ENCODE assay signal across 10 cellular contexts in genomic region chr2:105072039-105072438, GRCh38. TPM values are rescaled to one million over a fixed set of nuclear protein-coding genes. Genes with fewer than 3 reads are reported as not detected.
DNase-seq lines count a peak whose midpoint lies in the region; ATAC-seq lines count a peak whose summit lies in the region.
"Had no signal": no experiment of that assay in that cellular context is flagged by ENCODE, and none has a peak within 500 bp of the region (broad histone marks: within the 10 kb centered on the region; RNA-seq: fewer than 3 reads in every experiment).

No MANE protein-coding gene starts in this region.

- DNase-seq in activated T-cell treated with anti-CD3 and anti-CD28 coated beads for 48 hours (ENCODE audit: low read depth), result peak; percentile 6
- DNase-seq in activated T-cell treated with anti-CD3 and anti-CD28 coated beads, Interleukin-2, amount 50 U/mL, for 1 hour, result no peak
- peak in 1 of 2 donors; percentile 55 for DNase-seq in stimulated activated effector memory CD8-positive, alpha-beta T cell treated with anti-CD3 and anti-CD28 coated beads, Interleukin-12 subunit alpha, Interleukin-12 subunit beta, amount 100 ng/mL, for 72 hours (ENCODE audit: low spot score in 2 of 2)
- no peak for DNase-seq in sciatic nerve (ENCODE audit: low spot score)
- DNase-seq in aorta, result no peak
- no peak for DNase-seq in AG08396 (ENCODE audit: low spot score)
- DNase-seq: amniotic stem cell, NCI-H446 had no signal

- no peaks in the 10 kb centered on the region for H3K9me3 Mint-ChIP-seq in stimulated activated effector memory CD8-positive, alpha-beta T cell treated with anti-CD3 and anti-CD28 coated beads, Interleukin-12 subunit alpha, Interleukin-12 subunit beta, amount 100 ng/mL, for 72 hours

- H3K4me3 ChIP-seq in aorta (ENCODE audit: low read length in 2 of 2), result no peak overlapping the region

- peaks cover 43% of the 10 kb centered on the region for H3K4me1 Mint-ChIP-seq in stimulated activated effector memory CD8-positive, alpha-beta T cell treated with anti-CD3 and anti-CD28 coated beads, Interleukin-12 subunit alpha, Interleukin-12 subunit beta, amount 100 ng/mL, for 72 hours

- ATAC-seq in GM21825 (IDR thresholded peaks at IDR 0.05; ENCODE audit: unreplicated experiment) (peak; percentile 86), HG03469 (IDR thresholded peaks at IDR 0.05; ENCODE audit: unreplicated experiment) (peak; percentile 86), sciatic nerve (no peak), aorta (ENCODE audit: low FRiP score) (no peak)
- peak; percentile 92 for ATAC-seq in stimulated activated effector memory CD8-positive, alpha-beta T cell treated with anti-CD3 and anti-CD28 coated beads, Interleukin-12 subunit alpha, Interleukin-12 subunit beta, amount 100 ng/mL, for 72 hours

- peak overlapping the region; percentile 15 for H3K4me3 Mint-ChIP-seq in stimulated activated effector memory CD8-positive, alpha-beta T cell treated with anti-CD3 and anti-CD28 coated beads, Interleukin-12 subunit alpha, Interleukin-12 subunit beta, amount 100 ng/mL, for 72 hours

- intact Hi-C loops in sciatic nerve (cut with DNase I), result no loop called here
- intact Hi-C loops in aorta (cut with DNase I), result no loop called here

- no peaks in the 10 kb centered on the region for H3K9me3 ChIP-seq in aorta (ENCODE audit: control insufficient read depth, low read length)

- H3K27ac Mint-ChIP-seq in stimulated activated effector memory CD8-positive, alpha-beta T cell treated with anti-CD3 and anti-CD28 coated beads, Interleukin-12 subunit alpha, Interleukin-12 subunit beta, amount 100 ng/mL, for 72 hours, result no peak overlapping the region

- H3K36me3 Mint-ChIP-seq in stimulated activated effector memory CD8-positive, alpha-beta T cell treated with anti-CD3 and anti-CD28 coated beads, Interleukin-12 subunit alpha, Interleukin-12 subunit beta, amount 100 ng/mL, for 72 hours, result peaks cover 27% of the 10 kb centered on the region

- no peaks in the 10 kb centered on the region for H3K4me1 ChIP-seq in aorta (ENCODE audit: control insufficient read depth in 1 of 2, insufficient read depth in 2 of 2, low read length in 2 of 2)

- no peaks in the 10 kb centered on the region for H3K36me3 ChIP-seq in aorta (ENCODE audit: control insufficient read depth in 1 of 2, insufficient read depth in 2 of 2, low read length in 1 of 2)

- no peak overlapping the region for H3K27ac ChIP-seq in aorta (ENCODE audit: low read depth in 1 of 2, low read length in 2 of 2)

- 92 to 96% methylated on average over 2 of the region's 2 CpGs for WGBS in aorta, 2 donors

- H3K27me3 ChIP-seq in aorta (ENCODE audit: control insufficient read depth in 1 of 2, insufficient read depth in 2 of 2, low read length in 1 of 2), result no peaks in the 10 kb centered on the region

RNA-seq across cellular contexts. Expression of gene MRPS9, which starts 34.2 kb away (rescaled TPM):
- total RNA-seq in sciatic nerve (18.2 TPM), aorta (10 to 100 TPM; 12.8 to 14.0 TPM)
- 10 to 100 TPM; 21.0 to 22.1 TPM for polyA plus RNA-seq in aorta

Comparison
In these comparisons a context has a peak if more than half of its experiments do, and no peak if none do; other contexts are left out.
1. ATAC-seq: peak in GM21825 (single experiment), HG03469 (single experiment) and stimulated activated effector memory CD8-positive, alpha-beta T cell treated with anti-CD3 and anti-CD28 coated beads, Interleukin-12 subunit alpha, Interleukin-12 subunit beta, amount 100 ng/mL, for 72 hours (single experiment); none in sciatic nerve (single experiment) and aorta (single experiment).